In genomic region chr16:67872631-67873434, GRCh38 we compare ENCODE assay signal across 8 cellular contexts. TPM values are rescaled to one million over a fixed set of nuclear protein-coding genes. Genes with fewer than 3 reads are reported as not detected.
DNase-seq lines count a peak whose midpoint lies in the region; ATAC-seq and TF ChIP-seq lines count a peak whose summit lies in the region.

Gene EDC4, plus strand, starts transcription at chr16:67873052. Its CDS starts 210 bp downstream, at chr16:67873262.

- TF ChIP-seq CTCF in omental fat pad (IDR thresholded peaks at IDR 0.05), result no peak

- H3K36me3 Mint-ChIP-seq in activated naive CD8-positive, alpha-beta T cell, result no peaks in the 10 kb centered on the region

- peak within 1 kb of the TSS; percentile 89 for H3K27ac Mint-ChIP-seq in activated naive CD8-positive, alpha-beta T cell

- H3K9me3 Mint-ChIP-seq in activated naive CD8-positive, alpha-beta T cell (ENCODE audit: low read depth), result no peaks in the 10 kb centered on the region

- ATAC-seq in GM21423 (IDR thresholded peaks at IDR 0.05; ENCODE audit: unreplicated experiment) (peak; percentile 70), omental fat pad (ENCODE audit: low FRiP score) (peak; percentile 94)

- peaks cover 34% of the 10 kb centered on the region for H3K4me1 Mint-ChIP-seq in activated naive CD8-positive, alpha-beta T cell (ENCODE audit: low read depth)

- peak within 1 kb of the TSS; percentile 91 for H3K4me3 Mint-ChIP-seq in activated naive CD8-positive, alpha-beta T cell

- DNase-seq in DMS153 (lab: John Stamatoyannopoulos, UW), result peak; percentile 40
- peak; percentile 88 for DNase-seq in HuH-7.5 (ENCODE audit: low spot score)
- DNase-seq in SKM-1 treated with dmso at 0.1 percent for 144 hours (lab: John Stamatoyannopoulos, UW; ENCODE audit: unreplicated experiment), result peak; percentile 55
- DNase-seq in glomerular visceral epithelial cell (ENCODE audit: extremely low spot score), result peak; percentile 81
- peak; percentile 61 for DNase-seq in omental fat pad (ENCODE audit: low spot score)

- peak within 1 kb of the TSS; percentile 77 for H3K27ac ChIP-seq in temporal lobe (ENCODE audit: low read depth, low read length)

- H3K27me3 Mint-ChIP-seq in activated naive CD8-positive, alpha-beta T cell, result no peaks in the 10 kb centered on the region

RNA-seq across cellular contexts. Expression of gene EDC4, which starts in this region (rescaled TPM):
- total RNA-seq in omental fat pad (10 to 100 TPM; 27.3 to 92.2 (median 43.0) TPM), temporal lobe (51.9 TPM)

Comparison
In these comparisons a context has a peak if more than half of its experiments do, and no peak if none do; other contexts are left out.
1. Peak in every context shown above with its lines: DNase-seq, ATAC-seq and H3K27ac ChIP-seq.